ENCODE assay signal across 3 cellular contexts in the genomic region with DNA sequence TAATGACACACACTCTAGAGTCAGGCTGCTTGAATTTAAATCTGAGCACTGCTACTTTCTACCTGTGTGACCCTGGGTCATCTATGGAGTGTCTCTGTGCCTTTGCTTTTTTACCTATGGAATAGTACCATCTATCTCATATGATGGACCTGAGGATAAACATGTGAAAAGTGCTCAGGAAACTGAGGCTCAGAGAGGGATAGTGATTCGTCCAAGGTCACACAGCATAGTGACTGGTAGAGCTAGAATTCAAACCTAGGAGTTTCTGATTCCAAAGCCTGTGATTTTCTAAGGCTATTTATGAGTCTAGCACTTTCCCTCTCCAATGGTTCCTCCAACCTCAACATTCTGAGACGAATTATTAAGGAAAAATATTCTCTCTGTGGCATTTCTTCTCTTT.
TF ChIP-seq lines count a peak whose summit lies in the region.

No MANE protein-coding gene starts in this region.

TF ChIP-seq in HepG2, 621 proteins besides CTCF, POLR2A, EP300 and RAD21:
- TF ChIP-seq ZMYM3 (CRISPR knock-in tag; IDR thresholded peaks at IDR 0.05): 0 out of 2 replicates have a peak, but pooled peaks have one; percentile 12
- TF ChIP-seq ZNF768 (CRISPR knock-in tag; IDR thresholded peaks at IDR 0.05): peak; percentile 81; the same call in 1 of the 2 replicates
- TF ChIP-seq SETDB1 (CRISPR knock-in tag; IDR thresholded peaks at IDR 0.05; ENCODE audit: borderline replicate concordance): no peak
- TF ChIP-seq, protein P1, sequence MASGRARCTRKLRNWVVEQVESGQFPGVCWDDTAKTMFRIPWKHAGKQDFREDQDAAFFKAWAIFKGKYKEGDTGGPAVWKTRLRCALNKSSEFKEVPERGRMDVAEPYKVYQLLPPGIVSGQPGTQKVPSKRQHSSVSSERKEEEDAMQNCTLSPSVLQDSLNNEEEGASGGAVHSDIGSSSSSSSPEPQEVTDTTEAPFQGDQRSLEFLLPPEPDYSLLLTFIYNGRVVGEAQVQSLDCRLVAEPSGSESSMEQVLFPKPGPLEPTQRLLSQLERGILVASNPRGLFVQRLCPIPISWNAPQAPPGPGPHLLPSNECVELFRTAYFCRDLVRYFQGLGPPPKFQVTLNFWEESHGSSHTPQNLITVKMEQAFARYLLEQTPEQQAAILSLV (CRISPR knock-in tag; IDR thresholded peaks at IDR 0.05; ENCODE audit: borderline replicate concordance): no peak
TF ChIP-seq in HepG2: peak in this region for 2.

TF ChIP-seq in HEK293T, 16 proteins besides CTCF, POLR2A, EP300 and RAD21:
- no peak for TF ChIP-seq NFRKB (IDR thresholded peaks at IDR 0.05)
- peak; percentile 3; the same call in 1 of the 2 replicates for TF ChIP-seq ZNF384 (IDR thresholded peaks at IDR 0.05)

TF ChIP-seq in K562, 482 proteins besides CTCF, POLR2A, EP300 and RAD21 (continues in another document):
- TF ChIP-seq TCF3 (CRISPR knock-in tag; IDR thresholded peaks at IDR 0.05) (no peak), NFIX (CRISPR knock-in tag; IDR thresholded peaks at IDR 0.05; ENCODE audit: low read depth) (no peak), ZBTB1 (CRISPR knock-in tag; IDR thresholded peaks at IDR 0.05; ENCODE audit: borderline replicate concordance, low read depth) (no peak), ZSCAN29 (IDR thresholded peaks at IDR 0.05) (no peak), SRSF9 (IDR thresholded peaks at IDR 0.05; ENCODE audit: borderline replicate concordance, low read depth, low read length) (no peak), FOXK2 (conservative IDR thresholded peaks at IDR 0.05 in 1 of 2, IDR thresholded peaks at IDR 0.05 in 1 of 2; ENCODE audit: low read depth in 2 of 2) (no peak), SMARCA4 (IDR thresholded peaks at IDR 0.05) (no peak), FIP1L1 (IDR thresholded peaks at IDR 0.05; ENCODE audit: low read depth, low read length, poor library complexity, severe bottlenecking) (no peak), RCOR1 (IDR thresholded peaks at IDR 0.05; ENCODE audit: borderline replicate concordance in 1 of 2, low read depth in 2 of 2, low read length in 2 of 2) (peak in 1 of 2 experiments; percentile 80; a peak in 2 of 4 replicates), CBX3 (IDR thresholded peaks at IDR 0.05; ENCODE audit: borderline replicate concordance in 1 of 2, low read length in 2 of 2) (no peak), HEY1 (CRISPR knock-in tag; IDR thresholded peaks at IDR 0.05; ENCODE audit: borderline replicate concordance) (no peak), ZNF3 (CRISPR knock-in tag; IDR thresholded peaks at IDR 0.05) (no peak), NCOR1 (IDR thresholded peaks at IDR 0.05) (no peak), MAFK (IDR thresholded peaks at IDR 0.05; ENCODE audit: low read length) (no peak), TAL1 (IDR thresholded peaks at IDR 0.05) (no peak), XRCC4 (IDR thresholded peaks at IDR 0.05; ENCODE audit: extremely low read depth, insufficient read depth, insufficient read length) (no peak), ETV1 (tag; conservative IDR thresholded peaks at IDR 0.05; ENCODE audit: low read depth) (no peak), CEBPG (CRISPR knock-in tag; IDR thresholded peaks at IDR 0.05) (no peak), CEBPG (tag; conservative IDR thresholded peaks at IDR 0.05 in 1 of 2, IDR thresholded peaks at IDR 0.05 in 1 of 2) (no peak), NCOA4 (IDR thresholded peaks at IDR 0.05; ENCODE audit: partially characterized antibody) (no peak), MAZ (CRISPR knock-in tag; conservative IDR thresholded peaks at IDR 0.05 in 1 of 2, IDR thresholded peaks at IDR 0.05 in 1 of 2) (no peak), ZNF121 (CRISPR knock-in tag; conservative IDR thresholded peaks at IDR 0.05) (no peak), KAT7 (CRISPR knock-in tag; IDR thresholded peaks at IDR 0.05; ENCODE audit: borderline replicate concordance) (no peak), RBFOX2 (IDR thresholded peaks at IDR 0.05; ENCODE audit: low read depth, low read length) (no peak), JUNB (CRISPR knock-in tag; conservative IDR thresholded peaks at IDR 0.05) (no peak)
- TF ChIP-seq, protein P2, sequence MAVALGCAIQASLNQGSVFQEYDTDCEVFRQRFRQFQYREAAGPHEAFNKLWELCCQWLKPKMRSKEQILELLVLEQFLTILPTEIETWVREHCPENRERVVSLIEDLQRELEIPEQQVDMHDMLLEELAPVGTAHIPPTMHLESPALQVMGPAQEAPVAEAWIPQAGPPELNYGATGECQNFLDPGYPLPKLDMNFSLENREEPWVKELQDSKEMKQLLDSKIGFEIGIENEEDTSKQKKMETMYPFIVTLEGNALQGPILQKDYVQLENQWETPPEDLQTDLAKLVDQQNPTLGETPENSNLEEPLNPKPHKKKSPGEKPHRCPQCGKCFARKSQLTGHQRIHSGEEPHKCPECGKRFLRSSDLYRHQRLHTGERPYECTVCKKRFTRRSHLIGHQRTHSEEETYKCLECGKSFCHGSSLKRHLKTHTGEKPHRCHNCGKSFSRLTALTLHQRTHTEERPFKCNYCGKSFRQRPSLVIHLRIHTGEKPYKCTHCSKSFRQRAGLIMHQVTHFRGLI (CRISPR knock-in tag; IDR thresholded peaks at IDR 0.05): no peak
- TF ChIP-seq, protein P3, sequence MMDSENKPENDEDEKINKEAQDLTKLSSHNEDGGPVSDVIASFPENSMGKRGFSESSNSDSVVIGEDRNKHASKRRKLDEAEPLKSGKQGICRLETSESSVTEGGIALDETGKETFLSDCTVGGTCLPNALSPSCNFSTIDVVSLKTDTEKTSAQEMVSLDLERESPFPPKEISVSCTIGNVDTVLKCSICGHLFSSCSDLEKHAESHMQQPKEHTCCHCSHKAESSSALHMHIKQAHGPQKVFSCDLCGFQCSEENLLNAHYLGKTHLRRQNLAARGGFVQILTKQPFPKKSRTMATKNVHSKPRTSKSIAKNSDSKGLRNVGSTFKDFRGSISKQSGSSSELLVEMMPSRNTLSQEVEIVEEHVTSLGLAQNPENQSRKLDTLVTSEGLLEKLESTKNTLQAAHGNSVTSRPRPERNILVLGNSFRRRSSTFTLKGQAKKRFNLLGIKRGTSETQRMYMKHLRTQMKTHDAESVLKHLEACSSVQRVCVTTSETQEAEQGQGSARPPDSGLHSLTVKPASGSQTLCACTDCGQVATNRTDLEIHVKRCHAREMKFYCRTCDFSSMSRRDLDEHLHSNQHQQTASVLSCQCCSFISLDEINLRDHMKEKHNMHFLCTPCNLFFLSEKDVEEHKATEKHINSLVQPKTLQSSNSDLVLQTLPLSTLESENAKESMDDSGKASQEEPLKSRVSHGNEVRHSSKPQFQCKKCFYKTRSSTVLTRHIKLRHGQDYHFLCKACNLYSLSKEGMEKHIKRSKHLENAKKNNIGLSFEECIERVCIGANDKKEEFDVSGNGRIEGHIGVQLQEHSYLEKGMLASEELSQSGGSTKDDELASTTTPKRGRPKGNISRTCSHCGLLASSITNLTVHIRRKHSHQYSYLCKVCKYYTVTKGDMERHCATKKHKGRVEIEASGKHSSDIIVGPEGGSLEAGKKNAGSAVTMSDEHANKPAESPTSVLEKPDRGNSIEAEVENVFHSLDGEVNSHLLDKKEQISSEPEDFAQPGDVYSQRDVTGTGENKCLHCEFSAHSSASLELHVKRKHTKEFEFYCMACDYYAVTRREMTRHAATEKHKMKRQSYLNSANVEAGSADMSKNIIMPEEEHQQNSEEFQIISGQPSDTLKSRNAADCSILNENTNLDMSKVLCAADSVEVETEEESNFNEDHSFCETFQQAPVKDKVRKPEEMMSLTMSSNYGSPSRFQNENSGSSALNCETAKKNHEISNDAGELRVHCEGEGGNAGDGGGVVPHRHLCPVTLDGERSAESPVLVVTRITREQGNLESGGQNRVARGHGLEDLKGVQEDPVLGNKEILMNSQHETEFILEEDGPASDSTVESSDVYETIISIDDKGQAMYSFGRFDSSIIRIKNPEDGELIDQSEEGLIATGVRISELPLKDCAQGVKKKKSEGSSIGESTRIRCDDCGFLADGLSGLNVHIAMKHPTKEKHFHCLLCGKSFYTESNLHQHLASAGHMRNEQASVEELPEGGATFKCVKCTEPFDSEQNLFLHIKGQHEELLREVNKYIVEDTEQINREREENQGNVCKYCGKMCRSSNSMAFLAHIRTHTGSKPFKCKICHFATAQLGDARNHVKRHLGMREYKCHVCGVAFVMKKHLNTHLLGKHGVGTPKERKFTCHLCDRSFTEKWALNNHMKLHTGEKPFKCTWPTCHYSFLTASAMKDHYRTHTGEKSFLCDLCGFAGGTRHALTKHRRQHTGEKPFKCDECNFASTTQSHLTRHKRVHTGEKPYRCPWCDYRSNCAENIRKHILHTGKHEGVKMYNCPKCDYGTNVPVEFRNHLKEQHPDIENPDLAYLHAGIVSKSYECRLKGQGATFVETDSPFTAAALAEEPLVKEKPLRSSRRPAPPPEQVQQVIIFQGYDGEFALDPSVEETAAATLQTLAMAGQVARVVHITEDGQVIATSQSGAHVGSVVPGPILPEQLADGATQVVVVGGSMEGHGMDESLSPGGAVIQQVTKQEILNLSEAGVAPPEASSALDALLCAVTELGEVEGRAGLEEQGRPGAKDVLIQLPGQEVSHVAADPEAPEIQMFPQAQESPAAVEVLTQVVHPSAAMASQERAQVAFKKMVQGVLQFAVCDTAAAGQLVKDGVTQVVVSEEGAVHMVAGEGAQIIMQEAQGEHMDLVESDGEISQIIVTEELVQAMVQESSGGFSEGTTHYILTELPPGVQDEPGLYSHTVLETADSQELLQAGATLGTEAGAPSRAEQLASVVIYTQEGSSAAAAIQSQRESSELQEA (IDR thresholded peaks at IDR 0.05; ENCODE audit: low read depth): no peak
- TF ChIP-seq, protein P4, sequence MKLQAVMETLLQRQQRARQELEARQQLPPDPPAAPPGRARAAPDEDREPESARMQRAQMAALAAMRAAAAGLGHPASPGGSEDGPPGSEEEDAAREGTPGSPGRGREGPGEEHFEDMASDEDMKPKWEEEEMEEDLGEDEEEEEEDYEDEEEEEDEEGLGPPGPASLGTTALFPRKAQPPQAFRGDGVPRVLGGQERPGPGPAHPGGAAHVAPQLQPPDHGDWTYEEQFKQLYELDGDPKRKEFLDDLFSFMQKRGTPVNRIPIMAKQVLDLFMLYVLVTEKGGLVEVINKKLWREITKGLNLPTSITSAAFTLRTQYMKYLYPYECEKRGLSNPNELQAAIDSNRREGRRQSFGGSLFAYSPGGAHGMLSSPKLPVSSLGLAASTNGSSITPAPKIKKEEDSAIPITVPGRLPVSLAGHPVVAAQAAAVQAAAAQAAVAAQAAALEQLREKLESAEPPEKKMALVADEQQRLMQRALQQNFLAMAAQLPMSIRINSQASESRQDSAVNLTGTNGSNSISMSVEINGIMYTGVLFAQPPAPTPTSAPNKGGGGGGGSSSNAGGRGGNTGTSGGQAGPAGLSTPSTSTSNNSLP (IDR thresholded peaks at IDR 0.05; ENCODE audit: borderline replicate concordance, low read depth, low read length): no peak
- TF ChIP-seq, protein P5, sequence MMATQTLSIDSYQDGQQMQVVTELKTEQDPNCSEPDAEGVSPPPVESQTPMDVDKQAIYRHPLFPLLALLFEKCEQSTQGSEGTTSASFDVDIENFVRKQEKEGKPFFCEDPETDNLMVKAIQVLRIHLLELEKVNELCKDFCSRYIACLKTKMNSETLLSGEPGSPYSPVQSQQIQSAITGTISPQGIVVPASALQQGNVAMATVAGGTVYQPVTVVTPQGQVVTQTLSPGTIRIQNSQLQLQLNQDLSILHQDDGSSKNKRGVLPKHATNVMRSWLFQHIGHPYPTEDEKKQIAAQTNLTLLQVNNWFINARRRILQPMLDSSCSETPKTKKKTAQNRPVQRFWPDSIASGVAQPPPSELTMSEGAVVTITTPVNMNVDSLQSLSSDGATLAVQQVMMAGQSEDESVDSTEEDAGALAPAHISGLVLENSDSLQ (IDR thresholded peaks at IDR 0.05): no peak
- TF ChIP-seq, protein P6, sequence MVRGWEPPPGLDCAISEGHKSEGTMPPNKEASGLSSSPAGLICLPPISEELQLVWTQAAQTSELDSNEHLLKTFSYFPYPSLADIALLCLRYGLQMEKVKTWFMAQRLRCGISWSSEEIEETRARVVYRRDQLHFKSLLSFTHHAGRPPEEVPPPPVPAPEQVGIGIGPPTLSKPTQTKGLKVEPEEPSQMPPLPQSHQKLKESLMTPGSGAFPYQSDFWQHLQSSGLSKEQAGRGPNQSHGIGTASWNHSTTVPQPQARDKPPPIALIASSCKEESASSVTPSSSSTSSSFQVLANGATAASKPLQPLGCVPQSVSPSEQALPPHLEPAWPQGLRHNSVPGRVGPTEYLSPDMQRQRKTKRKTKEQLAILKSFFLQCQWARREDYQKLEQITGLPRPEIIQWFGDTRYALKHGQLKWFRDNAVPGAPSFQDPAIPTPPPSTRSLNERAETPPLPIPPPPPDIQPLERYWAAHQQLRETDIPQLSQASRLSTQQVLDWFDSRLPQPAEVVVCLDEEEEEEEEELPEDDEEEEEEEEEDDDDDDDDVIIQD (CRISPR knock-in tag; IDR thresholded peaks at IDR 0.05): no peak
- TF ChIP-seq, protein P7, sequence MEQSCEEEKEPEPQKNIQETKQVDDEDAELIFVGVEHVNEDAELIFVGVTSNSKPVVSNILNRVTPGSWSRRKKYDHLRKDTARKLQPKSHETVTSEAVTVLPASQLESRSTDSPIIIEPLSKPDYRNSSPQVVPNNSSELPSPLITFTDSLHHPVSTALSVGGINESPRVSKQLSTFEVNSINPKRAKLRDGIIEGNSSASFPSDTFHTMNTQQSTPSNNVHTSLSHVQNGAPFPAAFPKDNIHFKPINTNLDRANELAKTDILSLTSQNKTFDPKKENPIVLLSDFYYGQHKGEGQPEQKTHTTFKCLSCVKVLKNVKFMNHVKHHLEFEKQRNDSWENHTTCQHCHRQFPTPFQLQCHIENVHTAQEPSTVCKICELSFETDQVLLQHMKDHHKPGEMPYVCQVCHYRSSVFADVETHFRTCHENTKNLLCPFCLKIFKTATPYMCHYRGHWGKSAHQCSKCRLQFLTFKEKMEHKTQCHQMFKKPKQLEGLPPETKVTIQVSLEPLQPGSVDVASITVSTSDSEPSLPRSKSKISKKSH (CRISPR knock-in tag; IDR thresholded peaks at IDR 0.05): no peak
- TF ChIP-seq, protein P8, sequence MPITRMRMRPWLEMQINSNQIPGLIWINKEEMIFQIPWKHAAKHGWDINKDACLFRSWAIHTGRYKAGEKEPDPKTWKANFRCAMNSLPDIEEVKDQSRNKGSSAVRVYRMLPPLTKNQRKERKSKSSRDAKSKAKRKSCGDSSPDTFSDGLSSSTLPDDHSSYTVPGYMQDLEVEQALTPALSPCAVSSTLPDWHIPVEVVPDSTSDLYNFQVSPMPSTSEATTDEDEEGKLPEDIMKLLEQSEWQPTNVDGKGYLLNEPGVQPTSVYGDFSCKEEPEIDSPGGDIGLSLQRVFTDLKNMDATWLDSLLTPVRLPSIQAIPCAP (CRISPR knock-in tag; IDR thresholded peaks at IDR 0.05; ENCODE audit: borderline replicate concordance): no peak
- TF ChIP-seq, protein P9, sequence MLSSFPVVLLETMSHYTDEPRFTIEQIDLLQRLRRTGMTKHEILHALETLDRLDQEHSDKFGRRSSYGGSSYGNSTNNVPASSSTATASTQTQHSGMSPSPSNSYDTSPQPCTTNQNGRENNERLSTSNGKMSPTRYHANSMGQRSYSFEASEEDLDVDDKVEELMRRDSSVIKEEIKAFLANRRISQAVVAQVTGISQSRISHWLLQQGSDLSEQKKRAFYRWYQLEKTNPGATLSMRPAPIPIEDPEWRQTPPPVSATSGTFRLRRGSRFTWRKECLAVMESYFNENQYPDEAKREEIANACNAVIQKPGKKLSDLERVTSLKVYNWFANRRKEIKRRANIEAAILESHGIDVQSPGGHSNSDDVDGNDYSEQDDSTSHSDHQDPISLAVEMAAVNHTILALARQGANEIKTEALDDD (IDR thresholded peaks at IDR 0.05): no peak
